7 cellular contexts compared by ENCODE assay signal in the genomic region with DNA sequence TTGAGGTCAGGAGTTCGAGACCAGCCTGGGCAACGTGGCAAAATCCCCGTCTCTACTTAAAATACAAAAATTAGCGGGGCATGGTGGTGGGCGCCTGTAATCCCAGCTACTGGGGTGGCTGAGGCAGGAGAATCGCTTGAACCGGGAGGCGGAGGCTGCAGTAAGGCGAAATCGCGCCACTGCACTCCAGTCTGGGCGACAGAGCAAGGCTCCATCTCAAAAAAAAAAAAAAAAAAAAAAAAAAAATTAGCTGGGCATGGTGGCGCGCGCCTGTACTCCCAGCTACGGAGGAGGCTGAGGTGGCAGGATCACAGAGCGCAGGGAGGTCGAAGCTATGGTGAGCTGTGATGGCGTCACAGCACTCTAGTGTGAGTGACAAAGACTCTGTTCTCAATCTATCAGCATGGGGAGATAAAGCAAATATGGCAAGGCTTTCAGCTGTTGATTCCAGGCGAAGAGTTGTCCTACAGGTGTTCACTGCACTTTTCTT. TPM values are rescaled to one million over a fixed set of nuclear protein-coding genes. Genes with fewer than 3 reads are reported as not detected.
A peak's percentile ranks its signal among the peaks of the same experiment; 100 is the strongest.
DNase-seq lines count a peak whose midpoint lies in the region; ATAC-seq, FAIRE-seq and TF ChIP-seq lines count a peak whose summit lies in the region.
"Not testable (repeated sequence)": the region's sequence is repeated elsewhere in the genome, so short reads cannot be mapped to it uniquely, and the experiment has no call there.

No MANE protein-coding gene starts in this region.

- not testable (repeated sequence) for H3K4me1 ChIP-seq in endodermal cell (ENCODE audit: control insufficient read depth, insufficient read depth, low read length); kidney (ENCODE audit: control insufficient read depth in 1 of 2, insufficient read depth in 1 of 2, low read depth in 1 of 2, low read length in 2 of 2)
- H3K4me1 ChIP-seq in pancreas: peaks cover 8 to 32% (median 16%) of the 10 kb centered on the region in 3 donors

- peak overlapping the region; percentile 100 for H3K4me3 Mint-ChIP-seq in activated naive CD4-positive, alpha-beta T cell treated with anti-CD3 and anti-CD28 coated beads, Interleukin-2, amount 10 ng/mL, durations not matched to agents 7 days and 5 days
- H3K4me3 Mint-ChIP-seq in endodermal cell: peak overlapping the region; percentile 99

- DNase-seq in ELF-1 (ENCODE audit: low read depth, low spot score): peak; percentile 71
- not testable (repeated sequence) for DNase-seq in MG63; SK-N-MC (ENCODE audit: low read depth, low spot score); activated naive CD4-positive, alpha-beta T cell treated with anti-CD3 and anti-CD28 coated beads, Interleukin-2, amount 10 ng/mL, durations not matched to agents 7 days and 5 days; endodermal cell; kidney; pancreas

- peak overlapping the region; percentile 95 for H3K27ac Mint-ChIP-seq in activated naive CD4-positive, alpha-beta T cell treated with anti-CD3 and anti-CD28 coated beads, Interleukin-2, amount 10 ng/mL, durations not matched to agents 7 days and 5 days
- peak overlapping the region; percentile 99 for H3K27ac Mint-ChIP-seq in endodermal cell

- not testable (repeated sequence) for H3K9me3 ChIP-seq in MG63; SK-N-MC (ENCODE audit: low read depth, low read length); endodermal cell (ENCODE audit: control insufficient read depth, low read length); kidney (ENCODE audit: control insufficient read depth in 1 of 2, low read length in 2 of 2); pancreas

- H3K4me1 Mint-ChIP-seq in activated naive CD4-positive, alpha-beta T cell treated with anti-CD3 and anti-CD28 coated beads, Interleukin-2, amount 10 ng/mL, durations not matched to agents 7 days and 5 days: peaks cover 45% of the 10 kb centered on the region
- peaks cover 15% of the 10 kb centered on the region for H3K4me1 Mint-ChIP-seq in endodermal cell

- CTCF ChIA-PET in activated naive CD4-positive, alpha-beta T cell treated with anti-CD3 and anti-CD28 coated beads, Interleukin-2, amount 10 ng/mL, durations not matched to agents 7 days and 5 days (lab: Charles Lee): not testable (repeated sequence)

- 83 to 87% methylated on average over 13 to 19 of the region's 20 CpGs for WGBS in endodermal cell (ENCODE audit: insufficient coverage in 1 of 2, insufficient read length in 1 of 2), 2 experiments
- 84 to 85% methylated on average over 20 of the region's 20 CpGs for WGBS in pancreas, 2 donors

- FAIRE-seq in kidney (lab: Jason Lieb, UNC); pancreas (lab: Jason Lieb, UNC): not testable (repeated sequence)

- not testable (repeated sequence) for H3K27me3 Mint-ChIP-seq in activated naive CD4-positive, alpha-beta T cell treated with anti-CD3 and anti-CD28 coated beads, Interleukin-2, amount 10 ng/mL, durations not matched to agents 7 days and 5 days; endodermal cell (ENCODE audit: insufficient read depth)

- peak overlapping the region; percentile 91 for H3K27ac ChIP-seq in SK-N-MC
- H3K27ac ChIP-seq in endodermal cell (ENCODE audit: low read depth, low read length); kidney (ENCODE audit: low read depth in 2 of 2, low read length in 2 of 2); pancreas: not testable (repeated sequence)

- peak overlapping the region; percentile 95 for H3K4me3 ChIP-seq in MG63
- H3K4me3 ChIP-seq in SK-N-MC: peak overlapping the region; percentile 97
- peak overlapping the region; percentile 97 for H3K4me3 ChIP-seq in endodermal cell (ENCODE audit: low read length)
- peak overlapping the region; percentile 98 to 100 for H3K4me3 ChIP-seq in kidney (ENCODE audit: low read length in 2 of 2)
- peak overlapping the region in 3 of 4 donors; percentile 41 to 74 (median 56) for H3K4me3 ChIP-seq in pancreas

- ATAC-seq in pancreas: not testable (repeated sequence)

- H3K36me3 Mint-ChIP-seq in activated naive CD4-positive, alpha-beta T cell treated with anti-CD3 and anti-CD28 coated beads, Interleukin-2, amount 10 ng/mL, durations not matched to agents 7 days and 5 days: peaks cover 37% of the 10 kb centered on the region
- H3K36me3 Mint-ChIP-seq in endodermal cell (ENCODE audit: low read depth): peaks cover 31% of the 10 kb centered on the region

- H3K27me3 ChIP-seq in MG63; endodermal cell (ENCODE audit: control insufficient read depth, insufficient read depth, low read length, poor library complexity, severe bottlenecking); pancreas: not testable (repeated sequence)

- TF ChIP-seq CTCF in endodermal cell (conservative IDR thresholded peaks at IDR 0.05); kidney (IDR thresholded peaks at IDR 0.05; ENCODE audit: borderline replicate concordance, extremely low read depth, insufficient read depth); pancreas (IDR thresholded peaks at IDR 0.05): not testable (repeated sequence)

- H3K9ac ChIP-seq in SK-N-MC (ENCODE audit: insufficient read length) (peak overlapping the region; percentile 100), endodermal cell (ENCODE audit: extremely low read depth, low read length, poor library complexity, severe bottlenecking) (peak overlapping the region; percentile 97)
- H3K9ac ChIP-seq in kidney (ENCODE audit: low read length in 2 of 2): not testable (repeated sequence)

- H3K9me3 Mint-ChIP-seq in activated naive CD4-positive, alpha-beta T cell treated with anti-CD3 and anti-CD28 coated beads, Interleukin-2, amount 10 ng/mL, durations not matched to agents 7 days and 5 days; endodermal cell: not testable (repeated sequence)

- H3K36me3 ChIP-seq in MG63 (peaks cover 15% of the 10 kb centered on the region), SK-N-MC (ENCODE audit: insufficient read depth, low read length) (peaks cover 58% of the 10 kb centered on the region), endodermal cell (ENCODE audit: control insufficient read depth, insufficient read depth, low read length) (peaks cover 12% of the 10 kb centered on the region)
- not testable (repeated sequence) for H3K36me3 ChIP-seq in kidney (ENCODE audit: control insufficient read depth in 1 of 2, insufficient read depth in 2 of 2, low read length in 2 of 2); pancreas

- intact Hi-C loops in kidney (cut with DNase I); pancreas (cut with DNase I): not testable (repeated sequence)

RNA-seq across cellular contexts. Expression of a gene that starts 1.9 kb away (rescaled TPM):
- 13.3 and 21.0 TPM in 2 replicates for total RNA-seq in MG63 (2014; rRNA removed; shearing (Covaris generic); ENCODE audit: low replicate concordance)
- 10 to 100 TPM; 59.3 to 72.1 TPM for total RNA-seq in endodermal cell
- polyA plus RNA-seq in endodermal cell (2013, experiment 1 of 2): 69.8 TPM
- polyA plus RNA-seq in endodermal cell (2013, experiment 2 of 2): 68.3 TPM
- 28.5 TPM for total RNA-seq in kidney
- 26.1 TPM for polyA plus RNA-seq in kidney (ENCODE audit: insufficient read depth, low read depth, low replicate concordance)
- total RNA-seq in pancreas: 10 to 100 TPM in 3 of 6 donors, 1 to 10 TPM in 3; 5.0 to 13.6 (median 9.6) TPM
- 10 to 100 TPM; 24.4 to 25.4 TPM for polyA plus RNA-seq in pancreas
